Comparison of ENCODE assay signal across 11 cellular contexts in the genomic region with DNA sequence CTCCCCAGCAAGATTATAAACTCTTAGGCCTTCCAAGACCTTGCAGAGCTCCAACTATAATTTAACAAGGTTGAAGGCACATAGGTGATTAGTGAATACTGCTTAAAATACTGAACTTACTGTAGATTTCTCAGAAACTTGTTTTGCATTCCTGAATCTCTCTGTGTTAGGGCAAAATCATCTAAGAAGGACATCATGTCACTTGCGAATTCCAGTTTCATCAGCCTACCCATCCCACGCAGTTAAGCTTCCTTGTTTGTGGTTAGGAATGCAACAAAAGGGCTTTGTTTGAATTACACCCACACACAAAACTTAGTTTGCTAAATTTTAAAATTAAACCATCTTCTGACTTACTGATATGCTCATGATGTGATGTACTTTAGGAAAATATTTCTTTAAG.
DNase-seq lines count a peak whose midpoint lies in the region; ATAC-seq and TF ChIP-seq lines count a peak whose summit lies in the region.
"Had no signal": no experiment of that assay in that cellular context is flagged by ENCODE, and none has a peak within 500 bp of the region (broad histone marks: within the 10 kb centered on the region; RNA-seq: fewer than 3 reads in every experiment).

No MANE protein-coding gene starts in this region.

- no peak for TF ChIP-seq EP300 in Ishikawa (IDR thresholded peaks at IDR 0.05; ENCODE audit: borderline replicate concordance)

- no TSS peak for BruUV-seq in mammary epithelial cell (replicated peaks; lab: Mats Ljungman, UMichigan)

- peak overlapping the region; percentile 94 for H3K27ac ChIP-seq in mammary epithelial cell (ENCODE audit: insufficient read depth, low read depth, low read length)
- H3K27ac ChIP-seq: upper lobe of left lung had no signal

- CTCF ChIA-PET in mammary epithelial cell (lab: Charles Lee; ENCODE audit: low non-redundant PET), result interaction anchor here (0.7 to 1.0 kb wide), 3 partner anchors 32 to 479 kb away, joined by 3 read pairs; no protein-coding TSS in a partner anchor

- peaks cover 76% of the 10 kb centered on the region for H3K79me2 ChIP-seq in mammary epithelial cell (ENCODE audit: insufficient read depth, low read length)

- DNase-seq in AG08395 (ENCODE audit: low spot score), result peak; percentile 76
- peak; percentile 85 for DNase-seq in mammary epithelial cell
- DNase-seq in left kidney (ENCODE audit: low read depth, low spot score), result peak; percentile 68
- DNase-seq in superior temporal gyrus (ENCODE audit: extremely low spot score), result no peak
- DNase-seq in stimulated activated CD4-positive, alpha-beta T cell treated with anti-CD3 and anti-CD28 coated beads, Interleukin-15, amount 100 ng/mL, for 24 hours, result no peak
- no peak for DNase-seq in NCI-H2196 (lab: John Stamatoyannopoulos, UW; ENCODE audit: unreplicated experiment)
- DNase-seq: CD4-positive, alpha-beta T cell; NCI-H1092 treated with DMSO at 0.1 percent for 48 hours; upper lobe of left lung had no signal

- no peak for ATAC-seq in stimulated activated memory B cell treated with anti-CD40 and anti-IgM and Interleukin-4, amounts not matched to agents 10 μg/mL and 1 μg/mL and 100 μg/mL, for 72 hours

- dilution Hi-C loops in mammary epithelial cell (cut with HindIII; ENCODE audit: low sequenced_read_pairs), result no loop called here

- H3K4me1 ChIP-seq in mammary epithelial cell (ENCODE audit: insufficient read depth, low read length), result peaks cover 39% of the 10 kb centered on the region

- H3K27me3 ChIP-seq in mammary epithelial cell (ENCODE audit: insufficient read depth, low read length), result no peaks in the 10 kb centered on the region
- H3K27me3 ChIP-seq: upper lobe of left lung had no signal

- peak overlapping the region; percentile 72 for H3K4me2 ChIP-seq in mammary epithelial cell (ENCODE audit: insufficient read depth, low read depth, low read length)

- no peak overlapping the region for H3K4me3 Mint-ChIP-seq in stimulated activated memory B cell treated with anti-CD40 and anti-IgM and Interleukin-4, amounts not matched to agents 10 μg/mL and 1 μg/mL and 100 μg/mL, for 72 hours
- H3K4me3 Mint-ChIP-seq: CD4-positive, alpha-beta T cell had no signal

- peak overlapping the region; percentile 71 for H3K9ac ChIP-seq in mammary epithelial cell (ENCODE audit: insufficient read depth, low read length)

- intact Hi-C loops in mammary epithelial cell (cut with micrococcal nuclease), result no loop called here

- H3K27ac Mint-ChIP-seq in stimulated activated memory B cell treated with anti-CD40 and anti-IgM and Interleukin-4, amounts not matched to agents 10 μg/mL and 1 μg/mL and 100 μg/mL, for 72 hours, result no peak overlapping the region
- H3K27ac Mint-ChIP-seq: CD4-positive, alpha-beta T cell had no signal

- H4K20me1 ChIP-seq in mammary epithelial cell (ENCODE audit: insufficient read depth, low read length), result no peaks in the 10 kb centered on the region

- H3K9me3 ChIP-seq in mammary epithelial cell (replicated peaks; ENCODE audit: insufficient read depth, low read length), result no peaks in the 10 kb centered on the region
- H3K9me3 ChIP-seq: upper lobe of left lung had no signal

- peaks cover 4% of the 10 kb centered on the region for H3K9me3 Mint-ChIP-seq in stimulated activated memory B cell treated with anti-CD40 and anti-IgM and Interleukin-4, amounts not matched to agents 10 μg/mL and 1 μg/mL and 100 μg/mL, for 72 hours
- H3K9me3 Mint-ChIP-seq: CD4-positive, alpha-beta T cell had no signal

- H3K36me3 ChIP-seq in mammary epithelial cell (ENCODE audit: insufficient read depth, low read length), result no peaks in the 10 kb centered on the region
- H3K36me3 ChIP-seq: upper lobe of left lung had no signal

- in situ Hi-C loops in mammary epithelial cell (cut with MboI; ENCODE audit: low sequenced_read_pairs in 2 of 2), result no loop called here

- no peak overlapping the region for H2AFZ ChIP-seq in mammary epithelial cell (ENCODE audit: low read depth, low read length)

- H3K4me1 Mint-ChIP-seq in stimulated activated memory B cell treated with anti-CD40 and anti-IgM and Interleukin-4, amounts not matched to agents 10 μg/mL and 1 μg/mL and 100 μg/mL, for 72 hours, result peaks cover 2% of the 10 kb centered on the region

- H3K36me3 Mint-ChIP-seq in stimulated activated memory B cell treated with anti-CD40 and anti-IgM and Interleukin-4, amounts not matched to agents 10 μg/mL and 1 μg/mL and 100 μg/mL, for 72 hours, result no peaks in the 10 kb centered on the region

- TF ChIP-seq RAD21 in Ishikawa (IDR thresholded peaks at IDR 0.05; ENCODE audit: low read depth), result no peak

- WGBS in mammary epithelial cell (ENCODE audit: low coverage, missing lambda C conversion rate), result 0% methylated on average over 2 of the region's 2 CpGs

- no peak for TF ChIP-seq CTCF in mammary epithelial cell (conservative IDR thresholded peaks at IDR 0.05 in 1 of 2, IDR thresholded peaks at IDR 0.05 in 1 of 2; ENCODE audit: extremely low read depth in 1 of 2, insufficient read depth in 1 of 2, low read depth in 1 of 2, low read length in 2 of 2)

- H3K4me3 ChIP-seq in mammary epithelial cell (replicated peaks in 1 of 3; ENCODE audit: insufficient read depth in 1 of 3, low read depth in 2 of 3, low read length in 3 of 3), result peak overlapping the region in 1 of 3 experiments; percentile 9
- H3K4me3 ChIP-seq: upper lobe of left lung had no signal

- H3K27me3 Mint-ChIP-seq in stimulated activated memory B cell treated with anti-CD40 and anti-IgM and Interleukin-4, amounts not matched to agents 10 μg/mL and 1 μg/mL and 100 μg/mL, for 72 hours, result peaks cover 22% of the 10 kb centered on the region

TF ChIP-seq in Ishikawa, 13 proteins besides CTCF, POLR2A, EP300 and RAD21:
- TF ChIP-seq TCF12 (IDR thresholded peaks at IDR 0.05; ENCODE audit: low read depth) (no peak), EGR1 (IDR thresholded peaks at IDR 0.05) (peak; percentile 72), MAX (IDR thresholded peaks at IDR 0.05) (no peak), TEAD4 (IDR thresholded peaks at IDR 0.05) (0 out of 2 replicates have a peak, but pooled peaks have one; percentile 6)

Comparison
In these comparisons a context has a peak if more than half of its experiments do, and no peak if none do; other contexts are left out.
1. DNase-seq: peak in AG08395 (single experiment), mammary epithelial cell (single experiment) and left kidney (single experiment); none in superior temporal gyrus (single experiment), stimulated activated CD4-positive, alpha-beta T cell treated with anti-CD3 and anti-CD28 coated beads, Interleukin-15, amount 100 ng/mL, for 24 hours (single experiment) and NCI-H2196 (single experiment).